In genomic region chr2:150188177-150188576, GRCh38 we compare ENCODE assay signal across 2 cellular contexts.
TF ChIP-seq lines count a peak whose summit lies in the region.

No MANE protein-coding gene starts in this region.

TF ChIP-seq in liver, 16 proteins besides CTCF, POLR2A, EP300 and RAD21 (continued from another document):
- TF ChIP-seq, protein P1, sequence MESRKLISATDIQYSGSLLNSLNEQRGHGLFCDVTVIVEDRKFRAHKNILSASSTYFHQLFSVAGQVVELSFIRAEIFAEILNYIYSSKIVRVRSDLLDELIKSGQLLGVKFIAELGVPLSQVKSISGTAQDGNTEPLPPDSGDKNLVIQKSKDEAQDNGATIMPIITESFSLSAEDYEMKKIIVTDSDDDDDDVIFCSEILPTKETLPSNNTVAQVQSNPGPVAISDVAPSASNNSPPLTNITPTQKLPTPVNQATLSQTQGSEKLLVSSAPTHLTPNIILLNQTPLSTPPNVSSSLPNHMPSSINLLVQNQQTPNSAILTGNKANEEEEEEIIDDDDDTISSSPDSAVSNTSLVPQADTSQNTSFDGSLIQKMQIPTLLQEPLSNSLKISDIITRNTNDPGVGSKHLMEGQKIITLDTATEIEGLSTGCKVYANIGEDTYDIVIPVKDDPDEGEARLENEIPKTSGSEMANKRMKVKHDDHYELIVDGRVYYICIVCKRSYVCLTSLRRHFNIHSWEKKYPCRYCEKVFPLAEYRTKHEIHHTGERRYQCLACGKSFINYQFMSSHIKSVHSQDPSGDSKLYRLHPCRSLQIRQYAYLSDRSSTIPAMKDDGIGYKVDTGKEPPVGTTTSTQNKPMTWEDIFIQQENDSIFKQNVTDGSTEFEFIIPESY (IDR thresholded peaks at IDR 0.05): no peak
- TF ChIP-seq RXRA (IDR thresholded peaks at IDR 0.05) (no peak), JUND (IDR thresholded peaks at IDR 0.05) (no peak), GABPA (IDR thresholded peaks at IDR 0.05 in 1 of 2, conservative IDR thresholded peaks at IDR 0.05 in 1 of 2) (no peak), FOXA1 (IDR thresholded peaks at IDR 0.05) (no peak), YY1 (IDR thresholded peaks at IDR 0.05) (no peak)
TF ChIP-seq in liver: peak in this region for 0.

TF ChIP-seq in HepG2, 621 proteins besides CTCF, POLR2A, EP300 and RAD21 (continued from another document):
- TF ChIP-seq MATR3 (CRISPR knock-in tag; IDR thresholded peaks at IDR 0.05) (no peak), ZNF777 (CRISPR knock-in tag; IDR thresholded peaks at IDR 0.05) (no peak), HOXA7 (CRISPR knock-in tag; IDR thresholded peaks at IDR 0.05) (no peak), MAZ (IDR thresholded peaks at IDR 0.05; ENCODE audit: borderline replicate concordance, low read depth, low read length) (no peak), MAZ (CRISPR knock-in tag; IDR thresholded peaks at IDR 0.05; ENCODE audit: low read depth) (no peak), MIER3 (CRISPR knock-in tag; IDR thresholded peaks at IDR 0.05; ENCODE audit: borderline replicate concordance) (no peak)
